28 cellular contexts compared by ENCODE assay signal in genomic region chr11:8298801-8299786, GRCh38. TPM values are rescaled to one million over a fixed set of nuclear protein-coding genes. Genes with fewer than 3 reads are reported as not detected.
DNase-seq lines count a peak whose midpoint lies in the region; ATAC-seq and TF ChIP-seq lines count a peak whose summit lies in the region.
"Had no signal": no experiment of that assay in that cellular context is flagged by ENCODE, and none has a peak within 500 bp of the region (broad histone marks: within the 10 kb centered on the region; RNA-seq: fewer than 3 reads in every experiment).

No MANE protein-coding gene starts in this region.

- H3K27me3 ChIP-seq in endodermal cell (ENCODE audit: control insufficient read depth, insufficient read depth, low read length, poor library complexity, severe bottlenecking), result no peaks in the 10 kb centered on the region
- peaks cover 35% of the 10 kb centered on the region for H3K27me3 ChIP-seq in PC-3 (ENCODE audit: low read length)
- H3K27me3 ChIP-seq: BE2C had no signal

- H3K27ac ChIP-seq in endodermal cell (ENCODE audit: low read depth, low read length) (no peak overlapping the region), PC-3 (ENCODE audit: low read length) (no peak overlapping the region), substantia nigra (ENCODE audit: low read depth, low read length, poor library complexity, severe bottlenecking) (no peak overlapping the region)
- H3K27ac ChIP-seq: PC-9 had no signal

- CTCF ChIA-PET in PC-3 (lab: Charles Lee), result no interaction called here

- no peak overlapping the region for H3K4me2 ChIP-seq in PC-3 (ENCODE audit: low read length)
- H3K4me2 ChIP-seq: PC-9 had no signal

- H3K4me3 ChIP-seq in endodermal cell (ENCODE audit: low read length), result no peak overlapping the region
- no peak overlapping the region for H3K4me3 ChIP-seq in PC-3 (ENCODE audit: low read length)
- H3K4me3 ChIP-seq: PC-9 had no signal

- no peak overlapping the region for H2AFZ ChIP-seq in PC-3 (ENCODE audit: low read length)
- H2AFZ ChIP-seq: PC-9 had no signal

- H3K36me3 Mint-ChIP-seq in endodermal cell (ENCODE audit: low read depth), result no peaks in the 10 kb centered on the region

- peaks cover 6% of the 10 kb centered on the region for H3K4me1 Mint-ChIP-seq in endodermal cell

- H3K9me2 ChIP-seq in PC-3 (replicated peaks; ENCODE audit: low read length), result no peaks in the 10 kb centered on the region

- no peaks in the 10 kb centered on the region for H3F3A ChIP-seq in PC-3 (ENCODE audit: low read length, unreplicated experiment)

- H3K9me3 Mint-ChIP-seq in endodermal cell, result peaks cover 6% of the 10 kb centered on the region

- TF ChIP-seq CTCF in endodermal cell (conservative IDR thresholded peaks at IDR 0.05) (no peak), PC-3 (conservative IDR thresholded peaks at IDR 0.05; ENCODE audit: low read depth, low read length) (no peak)

- no peak for ATAC-seq in Right ventricle myocardium inferior
- no peak for ATAC-seq in PC-3
- ATAC-seq in GM19328 (IDR thresholded peaks at IDR 0.05; ENCODE audit: unreplicated experiment), result no peak
- ATAC-seq: HCT116 had no signal

- H3K79me2 ChIP-seq in PC-3 (ENCODE audit: low read length), result no peaks in the 10 kb centered on the region

- H3K27ac Mint-ChIP-seq in endodermal cell, result no peak overlapping the region

- intact Hi-C loops in cardiac septum (cut with DNase I) (no loop called here), Right ventricle myocardium inferior (cut with DNase I) (no loop called here), posterior vena cava (cut with DNase I) (no loop called here), PC-3 (cut with micrococcal nuclease) (no loop called here)

- no TSS peak for BruUV-seq in PC-3 (replicated peaks; lab: Mats Ljungman, UMichigan)

- 90 to 91% methylated on average over 6 to 13 of the region's 13 CpGs for WGBS in endodermal cell (ENCODE audit: insufficient coverage in 1 of 2, insufficient read length in 1 of 2), 2 experiments

- H4K20me1 ChIP-seq in PC-3 (ENCODE audit: low read length), result no peaks in the 10 kb centered on the region

- no peak overlapping the region for H3K9ac ChIP-seq in endodermal cell (ENCODE audit: extremely low read depth, low read length, poor library complexity, severe bottlenecking)
- H3K9ac ChIP-seq in PC-3 (ENCODE audit: low read length), result no peak overlapping the region

- H3K4me3 Mint-ChIP-seq in endodermal cell, result no peak overlapping the region

- POLR2A ChIA-PET in PC-3 (lab: Charles Lee; ENCODE audit: unreplicated experiment), result no interaction called here

- H3K27me3 Mint-ChIP-seq in endodermal cell (ENCODE audit: insufficient read depth), result peaks cover 9% of the 10 kb centered on the region

- no peaks in the 10 kb centered on the region for H3K36me3 ChIP-seq in endodermal cell (ENCODE audit: control insufficient read depth, insufficient read depth, low read length)
- H3K36me3 ChIP-seq in PC-3 (ENCODE audit: low read depth, low read length), result no peaks in the 10 kb centered on the region
- H3K36me3 ChIP-seq: BE2C had no signal

- H3K4me1 ChIP-seq in endodermal cell (ENCODE audit: control insufficient read depth, insufficient read depth, low read length) (no peaks in the 10 kb centered on the region), PC-3 (ENCODE audit: insufficient read depth, low read length) (no peaks in the 10 kb centered on the region)
- H3K4me1 ChIP-seq: BE2C had no signal

- H3K9me3 ChIP-seq in endodermal cell (ENCODE audit: control insufficient read depth, low read length) (no peaks in the 10 kb centered on the region), PC-3 (ENCODE audit: low read length) (no peaks in the 10 kb centered on the region)
- H3K9me3 ChIP-seq: BE2C had no signal

- DNase-seq in cardiac septum (ENCODE audit: low spot score), result peak; percentile 31
- no peak for DNase-seq in Right ventricle myocardium inferior (ENCODE audit: missing footprints)
- DNase-seq in endodermal cell, result peak; percentile 31
- peak; percentile 71 for DNase-seq in posterior vena cava (ENCODE audit: low spot score)
- no peak for DNase-seq in cerebellar cortex (ENCODE audit: low spot score)
- DNase-seq in PC-3, result no peak
- no peak for DNase-seq in substantia nigra (lab: John Stamatoyannopoulos, UW)
- DNase-seq: 8988T; ACHN; BE2C; Calu3; DMS79 treated with DMSO at 0.1 percent for 48 hours; GF-D8; NCI-H1092; NCI-H1417 treated with DMSO at 0.1 percent for 48 hours; NCI-H1694 treated with DMSO at 0.1 percent for 48 hours; NCI-H2081 treated with DMSO at 0.1 percent for 48 hours; NCI-H2171; NCI-H524 treated with DMSO at 0.1 percent for 48 hours; NCI-H774; NK-92 treated with Interleukin-12 subunit alpha and Interleukin-12 subunit beta, amount 100 ng/mL, for 24 hours; PC-9; RPMI8226; SHP77 treated with DMSO at 0.1 percent for 48 hours had no signal

RNA-seq across cellular contexts. Expression of gene LMO1, which starts 35.4 kb away (rescaled TPM):
- total RNA-seq in cardiac septum (0.46 TPM), Right ventricle myocardium inferior (3.6 TPM), endodermal cell (under 1 TPM in 1 of 2 donors, not detected in 1; 0.46 TPM), posterior vena cava (under 1 TPM in 1 of 2 donors, not detected in 1; 0.38 TPM), PC-3 (2014; rRNA removed) (0.15 TPM in 1 of 2 replicates, not detected in the other)
- polyA plus RNA-seq in endodermal cell (2013, experiment 1 of 2), result 2.6 TPM
- 2.6 TPM for polyA plus RNA-seq in endodermal cell (2013, experiment 2 of 2)
- total RNA-seq: Calu3, H1, HT-29, PC-9 had no signal

Comparison
In these comparisons a context has a peak if more than half of its experiments do, and no peak if none do; other contexts are left out.
1. DNase-seq: peak in cardiac septum (single experiment), endodermal cell (single experiment) and posterior vena cava (single experiment); none in Right ventricle myocardium inferior (single experiment), cerebellar cortex (single experiment), PC-3 (single experiment) and substantia nigra (0 of 49).